In the genomic region with DNA sequence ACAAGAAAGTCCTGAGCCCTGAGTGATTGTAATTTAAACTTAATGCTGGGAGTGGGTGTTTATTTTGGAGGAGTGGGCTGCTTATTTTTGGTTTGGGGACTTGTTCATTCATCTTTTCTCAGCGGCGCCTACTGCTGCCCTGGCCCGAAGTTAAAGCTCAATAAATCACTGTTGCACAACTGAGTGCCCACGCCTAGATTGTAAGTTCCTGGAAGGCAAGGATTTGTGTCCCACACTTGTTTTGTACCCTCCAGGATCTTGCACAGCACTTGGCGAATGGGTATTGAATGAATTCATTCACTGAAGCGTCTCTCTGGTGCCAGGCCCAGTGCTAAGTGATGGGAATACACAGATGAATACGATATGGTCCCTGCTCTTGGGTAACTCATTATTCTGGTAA, we compare ENCODE assay signal across 1 cellular context.
TF ChIP-seq lines count a peak whose summit lies in the region.

No MANE protein-coding gene starts in this region.

TF ChIP-seq in WTC11, 78 proteins besides CTCF, POLR2A, EP300 and RAD21:
- no peak for TF ChIP-seq NFATC4 (CRISPR knock-in tag; IDR thresholded peaks at IDR 0.05)
- TF ChIP-seq SMAD3 (CRISPR knock-in tag; IDR thresholded peaks at IDR 0.05; ENCODE audit: borderline replicate concordance): no peak
- no peak for TF ChIP-seq FOXK1 (CRISPR knock-in tag; IDR thresholded peaks at IDR 0.05)
- TF ChIP-seq KAT7 (CRISPR knock-in tag; IDR thresholded peaks at IDR 0.05; ENCODE audit: borderline replicate concordance): no peak
